Comparison of ENCODE assay signal across 1 cellular context in the genomic region with DNA sequence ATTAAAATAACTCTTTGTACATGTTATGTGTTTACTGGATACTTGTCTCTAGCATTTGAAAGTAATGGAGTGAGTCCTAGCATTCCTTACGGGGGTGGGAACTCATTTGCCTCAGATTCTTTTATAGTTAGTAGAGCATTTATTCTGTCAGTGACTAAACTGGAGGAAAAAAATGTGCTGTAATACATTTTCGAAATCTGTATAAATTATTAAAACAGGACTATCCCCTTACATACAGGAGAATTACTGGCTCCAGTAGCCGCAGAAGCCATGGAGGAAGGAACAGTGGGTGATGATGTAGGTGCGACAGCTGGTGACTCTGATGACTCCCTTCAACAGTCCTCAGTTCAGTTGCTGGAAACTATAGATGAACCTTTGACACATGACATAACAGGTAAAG.
TF ChIP-seq lines count a peak whose summit lies in the region.

No MANE protein-coding gene starts in this region.

TF ChIP-seq in IMR-90, 13 proteins besides CTCF, POLR2A, EP300 and RAD21 (continued from another document):
- TF ChIP-seq USF2 (IDR thresholded peaks at IDR 0.05; ENCODE audit: low read depth, low read length): no peak
- no peak for TF ChIP-seq MAFK (IDR thresholded peaks at IDR 0.05; ENCODE audit: low read depth, low read length)
- TF ChIP-seq, protein P1, sequence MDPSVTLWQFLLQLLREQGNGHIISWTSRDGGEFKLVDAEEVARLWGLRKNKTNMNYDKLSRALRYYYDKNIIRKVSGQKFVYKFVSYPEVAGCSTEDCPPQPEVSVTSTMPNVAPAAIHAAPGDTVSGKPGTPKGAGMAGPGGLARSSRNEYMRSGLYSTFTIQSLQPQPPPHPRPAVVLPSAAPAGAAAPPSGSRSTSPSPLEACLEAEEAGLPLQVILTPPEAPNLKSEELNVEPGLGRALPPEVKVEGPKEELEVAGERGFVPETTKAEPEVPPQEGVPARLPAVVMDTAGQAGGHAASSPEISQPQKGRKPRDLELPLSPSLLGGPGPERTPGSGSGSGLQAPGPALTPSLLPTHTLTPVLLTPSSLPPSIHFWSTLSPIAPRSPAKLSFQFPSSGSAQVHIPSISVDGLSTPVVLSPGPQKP (IDR thresholded peaks at IDR 0.05; ENCODE audit: borderline replicate concordance, low read depth, low read length): no peak
- TF ChIP-seq SMC3 (IDR thresholded peaks at IDR 0.05; ENCODE audit: low read depth, low read length): no peak
- no peak for TF ChIP-seq FOS (IDR thresholded peaks at IDR 0.05; ENCODE audit: low read depth, low read length)
TF ChIP-seq in IMR-90: peak in this region for 0.
